ENCODE assay signal across 28 cellular contexts in the genomic region with DNA sequence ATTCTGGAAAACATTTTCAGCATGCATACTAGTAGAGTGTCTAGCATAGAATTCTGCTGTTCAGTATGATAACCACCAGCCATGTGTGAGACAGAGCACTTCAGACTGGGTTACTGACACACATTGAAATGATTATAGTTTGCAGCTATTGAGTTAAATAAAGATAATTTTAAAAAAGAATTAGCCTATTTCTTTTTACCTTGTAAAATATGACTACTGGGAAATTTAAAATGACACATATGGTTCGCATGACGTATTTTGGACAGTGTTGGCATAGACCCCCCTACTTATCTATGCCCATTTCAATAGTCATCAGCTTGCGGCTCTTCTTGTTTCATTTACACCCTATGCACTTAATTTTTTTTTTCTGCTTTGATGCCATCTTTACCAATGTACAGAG.
"Had no signal": no experiment of that assay in that cellular context is flagged by ENCODE, and none has a peak within 500 bp of the region (broad histone marks: within the 10 kb centered on the region; RNA-seq: fewer than 3 reads in every experiment).

No MANE protein-coding gene starts in this region.

- H3K9ac ChIP-seq: parathyroid adenoma had no signal

- H3K27me3 ChIP-seq: ovary, thyroid gland, vagina had no signal

- H3K36me3 ChIP-seq: ovary, spleen, stomach, thoracic aorta, thyroid gland, tibial nerve, upper lobe of right lung, vagina had no signal

- H3K9me3 ChIP-seq: psoas muscle, thyroid gland, upper lobe of right lung, vagina had no signal

- H3K79me2 ChIP-seq: parathyroid adenoma had no signal

- H3K27ac Mint-ChIP-seq: natural killer cell; nephron; progenitor cell of endocrine pancreas; stimulated activated effector memory CD8-positive, alpha-beta T cell treated with anti-CD3 and anti-CD28 coated beads, Interleukin-12 subunit alpha, Interleukin-12 subunit beta, amount 100 ng/mL, for 72 hours; stimulated activated naive B cell treated with anti-CD40 and anti-IgM and Interleukin-4, amounts not matched to agents 10 μg/mL and 1 μg/mL and 100 μg/mL, for 72 hours; stimulated activated naive CD8-positive, alpha-beta T cell treated with anti-CD3 and anti-CD28 coated beads, Interleukin-15, Interleukin-2, amounts not matched to agents 100 ng/mL and 50 ng/mL, for 24 hours had no signal

- H3K4me3 Mint-ChIP-seq: natural killer cell; nephron; stimulated activated effector memory CD8-positive, alpha-beta T cell treated with anti-CD3 and anti-CD28 coated beads, Interleukin-12 subunit alpha, Interleukin-12 subunit beta, amount 100 ng/mL, for 72 hours; stimulated activated naive B cell treated with anti-CD40 and anti-IgM and Interleukin-4, amounts not matched to agents 10 μg/mL and 1 μg/mL and 100 μg/mL, for 72 hours; stimulated activated naive CD8-positive, alpha-beta T cell treated with anti-CD3 and anti-CD28 coated beads, Interleukin-15, Interleukin-2, amounts not matched to agents 100 ng/mL and 50 ng/mL, for 24 hours had no signal

- H3K4me1 ChIP-seq: parathyroid adenoma, psoas muscle had no signal

- ATAC-seq: naive thymus-derived CD4-positive, alpha-beta T cell; natural killer cell; psoas muscle; right cardiac atrium; sciatic nerve; stimulated activated effector memory CD8-positive, alpha-beta T cell treated with anti-CD3 and anti-CD28 coated beads, Interleukin-12 subunit alpha, Interleukin-12 subunit beta, amount 100 ng/mL, for 72 hours; stimulated activated naive B cell treated with anti-CD40 and anti-IgM and Interleukin-4, amounts not matched to agents 10 μg/mL and 1 μg/mL and 100 μg/mL, for 72 hours; upper lobe of right lung had no signal

- H3K36me3 Mint-ChIP-seq: natural killer cell; stimulated activated effector memory CD8-positive, alpha-beta T cell treated with anti-CD3 and anti-CD28 coated beads, Interleukin-12 subunit alpha, Interleukin-12 subunit beta, amount 100 ng/mL, for 72 hours had no signal

- DNase-seq: naive thymus-derived CD4-positive, alpha-beta T cell; natural killer cell; occipital lobe; ovary; right cardiac atrium; spleen; stimulated activated CD4-positive, alpha-beta T cell treated with anti-CD3 and anti-CD28 coated beads, Interleukin-12 subunit alpha, Interleukin-12 subunit beta, amount 100 ng/mL, for 4 hours; stimulated activated CD4-positive, alpha-beta T cell treated with anti-CD3 and anti-CD28 coated beads, Interleukin-2, amount 100 ng/mL, for 24 hours; stimulated activated CD4-positive, alpha-beta T cell treated with anti-CD3 and anti-CD28 coated beads, Interleukin-2, amount 100 ng/mL, for 48 hours; stimulated activated CD4-positive, alpha-beta T cell treated with anti-CD3 and anti-CD28 coated beads, Interleukin-4, amount 100 ng/mL, for 24 hours; stimulated activated naive B cell treated with anti-CD40 and anti-IgM and Interleukin-4, amounts not matched to agents 10 μg/mL and 1 μg/mL and 100 μg/mL, for 72 hours; stimulated activated naive CD4-positive, alpha-beta T cell treated with Interleukin-2 at 50 U/mL for 16 hours; thyroid gland; trophoblast cell had no signal

- H2AFZ ChIP-seq: parathyroid adenoma had no signal

- H3K27ac ChIP-seq: ovary, parathyroid adenoma, psoas muscle, skin epidermis, spleen, stomach, thoracic aorta, thyroid gland, upper lobe of right lung, vagina had no signal

- H3K4me2 ChIP-seq: smooth muscle cell had no signal

- H3K4me3 ChIP-seq: ovary, psoas muscle, skin epidermis, smooth muscle cell, spleen, stomach, thoracic aorta, thyroid gland, tibial nerve, upper lobe of right lung, vagina had no signal

- H3K4me1 Mint-ChIP-seq: stimulated activated effector memory CD8-positive, alpha-beta T cell treated with anti-CD3 and anti-CD28 coated beads, Interleukin-12 subunit alpha, Interleukin-12 subunit beta, amount 100 ng/mL, for 72 hours had no signal
